In the genomic region with DNA sequence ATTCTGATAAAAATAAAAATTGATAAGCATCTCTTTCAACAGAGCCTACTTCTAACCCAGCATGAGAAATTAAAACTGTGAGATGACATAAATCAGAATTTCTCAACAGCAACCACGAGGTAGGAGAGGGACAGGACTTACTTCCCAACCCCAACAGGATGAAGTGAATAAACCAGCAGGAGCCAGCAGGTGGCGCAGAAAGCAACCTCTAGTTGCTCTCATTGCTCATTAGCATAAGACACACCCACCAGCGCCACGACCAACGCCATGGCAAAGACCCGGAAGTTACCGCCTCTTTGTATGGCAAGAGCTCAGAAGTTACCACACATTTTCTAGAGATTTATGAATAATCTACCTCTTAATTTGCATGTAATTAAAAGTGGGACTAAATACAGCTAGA, we compare ENCODE assay signal across 9 cellular contexts.
DNase-seq lines count a peak whose midpoint lies in the region; ATAC-seq and TF ChIP-seq lines count a peak whose summit lies in the region.
"Had no signal": no experiment of that assay in that cellular context is flagged by ENCODE, and none has a peak within 500 bp of the region (broad histone marks: within the 10 kb centered on the region; RNA-seq: fewer than 3 reads in every experiment).

No MANE protein-coding gene starts in this region.

- H3K9me3 ChIP-seq in uterus = no peaks in the 10 kb centered on the region

- TF ChIP-seq POLR2A in uterus (IDR thresholded peaks at IDR 0.05) = no peak

- H3K4me3 ChIP-seq in uterus = no peak overlapping the region

- H3K36me3 Mint-ChIP-seq in activated T-helper 17 cell treated with anti-CD3 and anti-CD28 coated beads, Interleukin-2, amount 50 U/mL, for 72 hours (ENCODE audit: low read depth) = no peaks in the 10 kb centered on the region
- H3K36me3 Mint-ChIP-seq: activated naive CD8-positive, alpha-beta T cell had no signal

- no peaks in the 10 kb centered on the region for H3K4me1 Mint-ChIP-seq in activated T-helper 17 cell treated with anti-CD3 and anti-CD28 coated beads, Interleukin-2, amount 50 U/mL, for 72 hours

- H3K27me3 ChIP-seq in uterus = no peaks in the 10 kb centered on the region

- no peak for TF ChIP-seq CTCF in uterus (IDR thresholded peaks at IDR 0.05)

- H3K27ac ChIP-seq in uterus = no peak overlapping the region

- H3K4me3 Mint-ChIP-seq in activated T-helper 17 cell treated with anti-CD3 and anti-CD28 coated beads, Interleukin-2, amount 50 U/mL, for 72 hours = no peak overlapping the region
- H3K4me3 Mint-ChIP-seq: activated naive CD8-positive, alpha-beta T cell had no signal

- no peaks in the 10 kb centered on the region for H3K27me3 Mint-ChIP-seq in activated T-helper 17 cell treated with anti-CD3 and anti-CD28 coated beads, Interleukin-2, amount 50 U/mL, for 72 hours
- H3K27me3 Mint-ChIP-seq: activated naive CD8-positive, alpha-beta T cell had no signal

- DNase-seq in NCI-H2227 (lab: John Stamatoyannopoulos, UW; ENCODE audit: unreplicated experiment) = peak; percentile 18
- DNase-seq in NCI-H2227 treated with DMSO at 0.1 percent for 48 hours (lab: John Stamatoyannopoulos, UW) = no peak
- peak; percentile 47 for DNase-seq in NCI-H2107 (lab: John Stamatoyannopoulos, UW)
- DNase-seq in iPS DF 19.7 (ENCODE audit: low read depth, low spot score) = peak; percentile 54
- DNase-seq in stimulated activated CD8-positive, alpha-beta memory T cell treated with anti-CD3 and anti-CD28 coated beads, Interleukin-2, amount 100 ng/mL, for 48 hours (ENCODE audit: low read depth in 2 of 2) = peak; percentile 13 to 16
- DNase-seq in uterus = no peak

- H3K36me3 ChIP-seq in uterus = no peaks in the 10 kb centered on the region

- no peak overlapping the region for H3K27ac Mint-ChIP-seq in activated T-helper 17 cell treated with anti-CD3 and anti-CD28 coated beads, Interleukin-2, amount 50 U/mL, for 72 hours
- H3K27ac Mint-ChIP-seq: activated naive CD8-positive, alpha-beta T cell had no signal

- intact Hi-C loops in uterus (cut with DNase I; ENCODE audit: low total_unique reads) = no loop called here

- no peaks in the 10 kb centered on the region for H3K4me1 ChIP-seq in uterus

- peak; percentile 84 for ATAC-seq in HG02884 (IDR thresholded peaks at IDR 0.05; ENCODE audit: unreplicated experiment)
- peak; percentile 63 for ATAC-seq in activated T-helper 17 cell treated with anti-CD3 and anti-CD28 coated beads, Interleukin-2, amount 50 U/mL, for 72 hours (replicated peaks)

- peaks cover 14% of the 10 kb centered on the region for H3K9me3 Mint-ChIP-seq in activated T-helper 17 cell treated with anti-CD3 and anti-CD28 coated beads, Interleukin-2, amount 50 U/mL, for 72 hours

Comparison
In these comparisons a context has a peak if more than half of its experiments do, and no peak if none do; other contexts are left out.
1. DNase-seq: peak in NCI-H2227 (single experiment), NCI-H2107 (single experiment), iPS DF 19.7 (single experiment) and stimulated activated CD8-positive, alpha-beta memory T cell treated with anti-CD3 and anti-CD28 coated beads, Interleukin-2, amount 100 ng/mL, for 48 hours (2 of 2); none in NCI-H2227 treated with DMSO at 0.1 percent for 48 hours (single experiment) and uterus (0 of 2).